Comparison of ENCODE assay signal across 8 cellular contexts in the genomic region with DNA sequence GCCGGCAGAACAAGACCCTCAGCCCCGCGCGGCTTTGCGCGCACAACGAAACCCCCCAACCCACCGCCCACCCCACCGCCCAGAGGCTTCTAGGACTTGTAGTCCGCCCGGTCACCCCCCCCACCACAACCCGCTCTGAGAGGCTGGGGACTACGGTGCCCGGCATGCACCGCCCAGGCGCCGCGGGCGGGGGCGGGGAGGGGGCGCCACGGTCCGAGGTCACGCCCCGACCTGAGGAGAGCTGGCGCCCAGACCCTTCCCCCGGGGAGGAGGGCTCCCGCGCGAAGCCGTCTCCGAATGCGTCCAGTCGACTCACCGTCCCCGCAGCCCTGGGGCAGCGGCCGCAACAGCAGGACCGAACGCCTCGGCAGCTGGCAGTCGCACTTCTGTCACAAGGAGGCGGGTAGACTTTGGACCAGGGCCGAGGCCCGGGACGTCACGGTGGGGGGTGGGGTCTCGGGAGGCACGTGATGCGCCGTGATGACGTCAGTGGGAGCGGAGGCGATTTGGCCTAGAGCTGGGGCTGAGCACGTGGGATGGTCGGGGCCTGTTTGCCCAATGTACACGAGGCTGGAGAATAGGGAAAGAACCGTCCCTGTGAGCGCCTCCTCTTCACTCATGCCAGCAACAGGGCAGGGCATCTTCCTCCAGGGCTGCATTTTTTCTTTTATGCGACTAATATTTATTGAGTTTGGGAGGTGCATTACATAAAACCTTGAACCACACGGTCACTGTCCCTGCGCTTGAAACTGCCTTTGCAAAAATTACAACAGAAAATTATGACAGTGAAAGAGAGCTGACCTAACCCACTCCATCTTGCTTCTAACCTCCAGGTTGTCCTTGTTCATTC. TPM values are rescaled to one million over a fixed set of nuclear protein-coding genes. Genes with fewer than 3 reads are reported as not detected.
A peak's percentile ranks its signal among the peaks of the same experiment; 100 is the strongest.
DNase-seq lines count a peak whose midpoint lies in the region; ATAC-seq, FAIRE-seq and TF ChIP-seq lines count a peak whose summit lies in the region.

A gene (minus strand): TSS at position 388 of the 850 bp plus-strand sequence. CDS start 24,643 bp downstream, outside the sequence.

- peak; percentile 85 to 87 for ATAC-seq in A549
- peak; percentile 84 for ATAC-seq in GM18868 (IDR thresholded peaks at IDR 0.05; ENCODE audit: unreplicated experiment)
- peak; percentile 58 for ATAC-seq in HG03159 (IDR thresholded peaks at IDR 0.05; ENCODE audit: unreplicated experiment)

- CTCF ChIA-PET in A549 (lab: Yijun Ruan, JAX): interaction anchor here (1.5 to 20.0 kb wide), 4 partner anchors 11 to 85 kb away, joined by 5 to 301 read pairs (median 17); no protein-coding TSS in a partner anchor

- peaks cover 17% of the 10 kb centered on the region for H3K9me3 ChIP-seq in A549

- TF ChIP-seq EP300 in A549 (IDR thresholded peaks at IDR 0.05): no peak

- TF ChIP-seq CTCF in A549 (IDR thresholded peaks at IDR 0.05): no peak

- H3K4me1 ChIP-seq in A549: peaks cover 5% of the 10 kb centered on the region; the same call in 1 of the 3 replicates

- POLR2A ChIA-PET in A549 (lab: Yijun Ruan, JAX): interaction anchor here (0.6 to 1.1 kb wide), 2 partner anchors 10 to 153 kb away, joined by 3 to 4 read pairs; no protein-coding TSS in a partner anchor

- TF ChIP-seq RAD21 in A549 (conservative IDR thresholded peaks at IDR 0.05 in 1 of 2, IDR thresholded peaks at IDR 0.05 in 1 of 2): no peak

- 18% methylated on average over 23 of the region's 62 CpGs for WGBS in A549 (ENCODE audit: missing lambda C conversion rate)

- peak within 1 kb of the TSS; percentile 51 for H3K4me3 ChIP-seq in A549

- DNase-seq in A549 (ENCODE audit: low read depth in 1 of 2, low spot score in 1 of 2): peak; percentile 88 to 96
- peak; percentile 87 for DNase-seq in NCI-H345 treated with DMSO at 0.1 percent for 48 hours (lab: John Stamatoyannopoulos, UW; ENCODE audit: unreplicated experiment)
- DNase-seq in activated CD4-positive, alpha-beta T cell treated with anti-CD3 and anti-CD28 coated beads for 24 hours (ENCODE audit: low read depth in 2 of 2): peak; percentile 93 to 98
- peak; percentile 94 for DNase-seq in cerebellum (ENCODE audit: low spot score)
- peak; percentile 97 for DNase-seq in islet precursor cell
- peak; percentile 97 for DNase-seq in stimulated activated CD4-positive, alpha-beta T cell treated with anti-CD3 and anti-CD28 coated beads, Interleukin-12 subunit alpha, Interleukin-12 subunit beta, amount 100 ng/mL, for 4 hours

- FAIRE-seq in A549 (lab: Jason Lieb, UNC): peak; percentile 28

- peak within 1 kb of the TSS; percentile 48 to 91 for H3K27ac ChIP-seq in A549

- H3K4me2 ChIP-seq in A549: peak within 1 kb of the TSS; percentile 89

- peak; percentile 31; the same call in 1 of the 2 replicates for TF ChIP-seq POLR2A in A549 (IDR thresholded peaks at IDR 0.05; ENCODE audit: low read length)

TF ChIP-seq in A549, 52 proteins besides CTCF, POLR2A, EP300 and RAD21 (continues in another document):
- TF ChIP-seq POLR2AphosphoS2 (conservative IDR thresholded peaks at IDR 0.05; ENCODE audit: low read length) (no peak), HEYL (CRISPR knock-in tag; IDR thresholded peaks at IDR 0.05) (peak; percentile 84), ZC3H11A (IDR thresholded peaks at IDR 0.05) (no peak), SMC3 (IDR thresholded peaks at IDR 0.05) (no peak), FOSB (CRISPR knock-in tag; IDR thresholded peaks at IDR 0.05) (no peak), CBX8 (IDR thresholded peaks at IDR 0.05) (no peak), NR3C1 (IDR thresholded peaks at IDR 0.05) (no peak), MAZ (IDR thresholded peaks at IDR 0.05; ENCODE audit: borderline replicate concordance, low read depth, low read length) (no peak), RCOR1 (IDR thresholded peaks at IDR 0.05; ENCODE audit: low read depth, low read length) (no peak), KDM1A (IDR thresholded peaks at IDR 0.05; ENCODE audit: low read depth) (no peak), CEBPB (IDR thresholded peaks at IDR 0.05) (no peak), EHMT2 (IDR thresholded peaks at IDR 0.05; ENCODE audit: low read depth) (no peak), SREBF2 (IDR thresholded peaks at IDR 0.05) (no peak), CHD4 (IDR thresholded peaks at IDR 0.05; ENCODE audit: borderline replicate concordance) (no peak), HDAC2 (IDR thresholded peaks at IDR 0.05) (peak; percentile 87; the same call in 1 of the 2 replicates), FOSL2 (IDR thresholded peaks at IDR 0.05) (no peak), FOSL2 (CRISPR knock-in tag; IDR thresholded peaks at IDR 0.05) (peak; percentile 75; the same call in 1 of the 2 replicates), PHF8 (IDR thresholded peaks at IDR 0.05; ENCODE audit: borderline replicate concordance, low read depth) (peak; percentile 55; the same call in 1 of the 2 replicates), GATA3 (IDR thresholded peaks at IDR 0.05; ENCODE audit: borderline replicate concordance) (no peak), CHD2 (IDR thresholded peaks at IDR 0.05; ENCODE audit: low read length, partially characterized antibody) (peak; percentile 15), KDM5A (IDR thresholded peaks at IDR 0.05) (no peak), RARB (CRISPR knock-in tag; IDR thresholded peaks at IDR 0.05) (peak; percentile 69), ZSCAN20 (CRISPR knock-in tag; IDR thresholded peaks at IDR 0.05) (peak; percentile 88; the same call in 1 of the 2 replicates), RNF2 (IDR thresholded peaks at IDR 0.05; ENCODE audit: borderline replicate concordance, low read depth) (peak; percentile 98), EHF (CRISPR knock-in tag; IDR thresholded peaks at IDR 0.05) (peak; percentile 93), ESRRA (IDR thresholded peaks at IDR 0.05; ENCODE audit: borderline replicate concordance, low read length) (no peak), ZFP36 (IDR thresholded peaks at IDR 0.05; ENCODE audit: borderline replicate concordance, partially characterized antibody) (no peak), JUN (IDR thresholded peaks at IDR 0.05) (no peak), FOXS1 (CRISPR knock-in tag; IDR thresholded peaks at IDR 0.05) (peak; percentile 83), NFE2L2 (conservative IDR thresholded peaks at IDR 0.05; ENCODE audit: low read length) (no peak), BHLHE40 (IDR thresholded peaks at IDR 0.05; ENCODE audit: low read depth, low read length) (peak; percentile 70; the same call in 1 of the 2 replicates), HOXB5 (CRISPR knock-in tag; IDR thresholded peaks at IDR 0.05) (peak; percentile 97)
- TF ChIP-seq, protein P1, sequence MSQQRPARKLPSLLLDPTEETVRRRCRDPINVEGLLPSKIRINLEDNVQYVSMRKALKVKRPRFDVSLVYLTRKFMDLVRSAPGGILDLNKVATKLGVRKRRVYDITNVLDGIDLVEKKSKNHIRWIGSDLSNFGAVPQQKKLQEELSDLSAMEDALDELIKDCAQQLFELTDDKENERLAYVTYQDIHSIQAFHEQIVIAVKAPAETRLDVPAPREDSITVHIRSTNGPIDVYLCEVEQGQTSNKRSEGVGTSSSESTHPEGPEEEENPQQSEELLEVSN (IDR thresholded peaks at IDR 0.05; ENCODE audit: borderline replicate concordance, low read depth): peak; percentile 100
- TF ChIP-seq, protein P2, sequence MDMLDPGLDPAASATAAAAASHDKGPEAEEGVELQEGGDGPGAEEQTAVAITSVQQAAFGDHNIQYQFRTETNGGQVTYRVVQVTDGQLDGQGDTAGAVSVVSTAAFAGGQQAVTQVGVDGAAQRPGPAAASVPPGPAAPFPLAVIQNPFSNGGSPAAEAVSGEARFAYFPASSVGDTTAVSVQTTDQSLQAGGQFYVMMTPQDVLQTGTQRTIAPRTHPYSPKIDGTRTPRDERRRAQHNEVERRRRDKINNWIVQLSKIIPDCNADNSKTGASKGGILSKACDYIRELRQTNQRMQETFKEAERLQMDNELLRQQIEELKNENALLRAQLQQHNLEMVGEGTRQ (IDR thresholded peaks at IDR 0.05): peak; percentile 98
- TF ChIP-seq, protein P3, sequence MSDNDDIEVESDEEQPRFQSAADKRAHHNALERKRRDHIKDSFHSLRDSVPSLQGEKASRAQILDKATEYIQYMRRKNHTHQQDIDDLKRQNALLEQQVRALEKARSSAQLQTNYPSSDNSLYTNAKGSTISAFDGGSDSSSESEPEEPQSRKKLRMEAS (IDR thresholded peaks at IDR 0.05): peak; percentile 100
- TF ChIP-seq, protein P4, sequence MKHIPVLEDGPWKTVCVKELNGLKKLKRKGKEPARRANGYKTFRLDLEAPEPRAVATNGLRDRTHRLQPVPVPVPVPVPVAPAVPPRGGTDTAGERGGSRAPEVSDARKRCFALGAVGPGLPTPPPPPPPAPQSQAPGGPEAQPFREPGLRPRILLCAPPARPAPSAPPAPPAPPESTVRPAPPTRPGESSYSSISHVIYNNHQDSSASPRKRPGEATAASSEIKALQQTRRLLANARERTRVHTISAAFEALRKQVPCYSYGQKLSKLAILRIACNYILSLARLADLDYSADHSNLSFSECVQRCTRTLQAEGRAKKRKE (CRISPR knock-in tag; IDR thresholded peaks at IDR 0.05; ENCODE audit: low read depth): peak; percentile 95
- TF ChIP-seq, protein P5, sequence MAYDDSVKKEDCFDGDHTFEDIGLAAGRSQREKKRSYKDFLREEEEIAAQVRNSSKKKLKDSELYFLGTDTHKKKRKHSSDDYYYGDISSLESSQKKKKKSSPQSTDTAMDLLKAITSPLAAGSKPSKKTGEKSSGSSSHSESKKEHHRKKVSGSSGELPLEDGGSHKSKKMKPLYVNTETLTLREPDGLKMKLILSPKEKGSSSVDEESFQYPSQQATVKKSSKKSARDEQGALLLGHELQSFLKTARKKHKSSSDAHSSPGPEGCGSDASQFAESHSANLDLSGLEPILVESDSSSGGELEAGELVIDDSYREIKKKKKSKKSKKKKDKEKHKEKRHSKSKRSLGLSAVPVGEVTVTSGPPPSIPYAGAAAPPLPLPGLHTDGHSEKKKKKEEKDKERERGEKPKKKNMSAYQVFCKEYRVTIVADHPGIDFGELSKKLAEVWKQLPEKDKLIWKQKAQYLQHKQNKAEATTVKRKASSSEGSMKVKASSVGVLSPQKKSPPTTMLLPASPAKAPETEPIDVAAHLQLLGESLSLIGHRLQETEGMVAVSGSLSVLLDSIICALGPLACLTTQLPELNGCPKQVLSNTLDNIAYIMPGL (CRISPR knock-in tag; IDR thresholded peaks at IDR 0.05; ENCODE audit: borderline replicate concordance): peak; percentile 52; the same call in 1 of the 2 replicates

RNA-seq across cellular contexts. Expression of the gene that starts here (rescaled TPM):
- polyA plus RNA-seq in A549 (2011; rRNA removed) (3.7 and 4.4 TPM in 2 replicates), A549 (2017; fragmentation: RNase III; extraction: RNeasy Plus Mini Kit Qiagen cat#74134 plus additional on column Dnase treatment) (7.8 to 8.4 TPM (median 8.3 TPM) in 3 replicates)
- polyA plus RNA-seq in A549 (2012; cell fraction: cytosol; rRNA removed): 5.0 and 6.2 TPM in 2 replicates
- 5.3 TPM in 2 replicates for polyA plus RNA-seq in A549 (2012; cell fraction: nucleus; rRNA removed)
- 2.6 and 3.7 TPM in 2 replicates for polyA minus RNA-seq in A549 (2011; rRNA and poly(A)+ RNA removed)
- 12.9 TPM for total RNA-seq in cerebellum

Comparison
In these comparisons a context has a peak if more than half of its experiments do, and no peak if none do; other contexts are left out.
1. Peak in every context shown above with its lines: DNase-seq, ATAC-seq, H3K4me3 ChIP-seq and H3K27ac ChIP-seq.